In the genomic region with DNA sequence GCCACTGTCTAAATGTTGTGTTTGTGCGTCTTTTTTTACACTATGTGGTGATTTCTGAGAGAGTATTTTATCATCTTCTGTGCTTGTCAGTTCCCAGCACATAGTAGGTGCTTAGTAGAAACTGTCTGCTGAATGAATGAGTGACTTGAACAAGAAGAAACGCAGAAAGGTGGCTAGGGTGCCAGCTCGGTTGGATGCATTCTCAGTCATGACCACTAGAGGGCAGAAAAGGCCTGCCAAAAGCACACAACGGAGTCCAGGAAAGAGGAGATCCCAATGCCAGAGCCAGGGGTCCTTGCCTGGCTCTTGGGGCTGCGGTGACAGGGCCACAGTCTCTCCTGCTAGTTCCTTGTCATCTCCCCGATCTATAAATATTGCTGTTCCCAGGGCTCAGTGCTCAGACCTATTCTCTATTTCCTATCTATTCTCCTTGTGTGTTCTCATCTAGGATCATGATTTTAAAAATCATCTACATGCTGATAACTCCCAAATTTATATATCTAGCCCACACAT, we compare ENCODE assay signal across 8 cellular contexts. TPM values are rescaled to one million over a fixed set of nuclear protein-coding genes. Genes with fewer than 3 reads are reported as not detected.
DNase-seq lines count a peak whose midpoint lies in the region; ATAC-seq and TF ChIP-seq lines count a peak whose summit lies in the region.

No MANE protein-coding gene starts in this region.

- no peak overlapping the region for H3K14ac ChIP-seq in IMR-90 (replicated peaks; ENCODE audit: low read depth, low read length)

- no peak overlapping the region for H3K56ac ChIP-seq in IMR-90 (ENCODE audit: extremely low read depth, insufficient read depth, low read length)

- WGBS in IMR-90 (ENCODE audit: extremely low coverage in 2 of 2, insufficient read length in 1 of 2), 2 experiments, result 8% methylated on average over 2 of the region's 6 CpGs; no CpG with 5 or more reads in 1 of the 2 experiments
- 8 to 10% methylated on average over 6 of the region's 6 CpGs for WGBS in thyroid gland, 2 donors

- H3K36me3 ChIP-seq in IMR-90 (ENCODE audit: control insufficient read depth, insufficient read depth, low read length), result no peaks in the 10 kb centered on the region
- no peaks in the 10 kb centered on the region for H3K36me3 ChIP-seq in thyroid gland

- H3K79me1 ChIP-seq in IMR-90 (ENCODE audit: low read depth in 1 of 2, low read length in 2 of 2), result no peaks in the 10 kb centered on the region

- no peak overlapping the region for H2BK15ac ChIP-seq in IMR-90 (ENCODE audit: low read depth, low read length)

- H3K27me3 ChIP-seq in IMR-90 (ENCODE audit: control insufficient read depth, insufficient read depth, low read length) (peaks cover 27% of the 10 kb centered on the region), thyroid gland (peaks cover 9% of the 10 kb centered on the region)

- H2AFZ ChIP-seq in IMR-90 (replicated peaks; ENCODE audit: low read length, poor library complexity), result no peak overlapping the region

- no peaks in the 10 kb centered on the region for H3K4me1 Mint-ChIP-seq in activated T-helper 1 cell treated with anti-CD3 and anti-CD28 coated beads, Interleukin-12 subunit alpha, Interleukin-12 subunit beta, Interleukin-2, Interleukin-4 antibody, amounts not matched to agents 30 ng/mL and 10 ng/mL and 1 ng/mL, durations not matched to agents 14 hours and 24 hours and 36 hours (ENCODE audit: low read depth)
- H3K4me1 Mint-ChIP-seq in osteocyte (ENCODE audit: unreplicated experiment), result no peaks in the 10 kb centered on the region

- H3K4me3 Mint-ChIP-seq in activated T-helper 1 cell treated with anti-CD3 and anti-CD28 coated beads, Interleukin-12 subunit alpha, Interleukin-12 subunit beta, Interleukin-2, Interleukin-4 antibody, amounts not matched to agents 30 ng/mL and 10 ng/mL and 1 ng/mL, durations not matched to agents 14 hours and 24 hours and 36 hours, result no peak overlapping the region
- H3K4me3 Mint-ChIP-seq in osteocyte (ENCODE audit: unreplicated experiment), result no peak overlapping the region

- H3K9me3 ChIP-seq in IMR-90 (ENCODE audit: control insufficient read depth, insufficient read depth, low read length) (no peaks in the 10 kb centered on the region), thyroid gland (no peaks in the 10 kb centered on the region)

- no peak overlapping the region for H2BK20ac ChIP-seq in IMR-90 (ENCODE audit: low read depth, low read length)

- no peak overlapping the region for H2BK120ac ChIP-seq in IMR-90 (ENCODE audit: low read depth, low read length)

- TF ChIP-seq POLR2A in IMR-90 (IDR thresholded peaks at IDR 0.05; ENCODE audit: low read depth, low read length) (no peak), thyroid gland (IDR thresholded peaks at IDR 0.05) (no peak)

- DNase-seq in COLO829 (ENCODE audit: low spot score), result peak; percentile 59
- DNase-seq in IMR-90, result peak; percentile 46
- peak; percentile 51 for DNase-seq in RKO (ENCODE audit: low spot score)
- peak; percentile 30 for DNase-seq in activated T-helper 1 cell treated with anti-CD3 and anti-CD28 coated beads, Interleukin-12 subunit alpha, Interleukin-12 subunit beta, Interleukin-2, Interleukin-4 antibody, amounts not matched to agents 30 ng/mL and 10 ng/mL and 1 ng/mL, durations not matched to agents 14 hours and 24 hours and 36 hours (ENCODE audit: low spot score)
- peak; percentile 32 for DNase-seq in fibroblast of the conjunctiva (ENCODE audit: low read depth)
- no peak for DNase-seq in osteocyte (ENCODE audit: extremely low spot score, unreplicated experiment)
- DNase-seq in thyroid gland, result peak; percentile 45 to 54

- H2BK5ac ChIP-seq in IMR-90 (ENCODE audit: low read depth, low read length, poor library complexity, severe bottlenecking), result no peak overlapping the region

- H4K5ac ChIP-seq in IMR-90 (ENCODE audit: low read depth, low read length), result no peak overlapping the region

- H3K9me3 Mint-ChIP-seq in activated T-helper 1 cell treated with anti-CD3 and anti-CD28 coated beads, Interleukin-12 subunit alpha, Interleukin-12 subunit beta, Interleukin-2, Interleukin-4 antibody, amounts not matched to agents 30 ng/mL and 10 ng/mL and 1 ng/mL, durations not matched to agents 14 hours and 24 hours and 36 hours, result no peaks in the 10 kb centered on the region
- no peaks in the 10 kb centered on the region for H3K9me3 Mint-ChIP-seq in osteocyte (ENCODE audit: unreplicated experiment)

- peak; percentile 95 for ATAC-seq in IMR-90 (ENCODE audit: low read depth)
- ATAC-seq in GM21723 (IDR thresholded peaks at IDR 0.05; ENCODE audit: unreplicated experiment), result no peak

- peaks cover 51% of the 10 kb centered on the region for H3K27me3 Mint-ChIP-seq in activated T-helper 1 cell treated with anti-CD3 and anti-CD28 coated beads, Interleukin-12 subunit alpha, Interleukin-12 subunit beta, Interleukin-2, Interleukin-4 antibody, amounts not matched to agents 30 ng/mL and 10 ng/mL and 1 ng/mL, durations not matched to agents 14 hours and 24 hours and 36 hours (ENCODE audit: insufficient read depth)
- H3K27me3 Mint-ChIP-seq in osteocyte (ENCODE audit: unreplicated experiment), result peaks cover 14% of the 10 kb centered on the region

- no peak overlapping the region for H4K8ac ChIP-seq in IMR-90 (ENCODE audit: low read depth in 2 of 2, low read length in 2 of 2)

- dilution Hi-C loops in IMR-90 (cut with HindIII; ENCODE audit: low sequenced_read_pairs, unreplicated experiment), result no loop called here

- no peaks in the 10 kb centered on the region for H3K36me3 Mint-ChIP-seq in activated T-helper 1 cell treated with anti-CD3 and anti-CD28 coated beads, Interleukin-12 subunit alpha, Interleukin-12 subunit beta, Interleukin-2, Interleukin-4 antibody, amounts not matched to agents 30 ng/mL and 10 ng/mL and 1 ng/mL, durations not matched to agents 14 hours and 24 hours and 36 hours (ENCODE audit: low read depth)
- H3K36me3 Mint-ChIP-seq in osteocyte (ENCODE audit: unreplicated experiment), result no peaks in the 10 kb centered on the region

- no TSS peak for BruUV-seq in IMR-90 (replicated peaks; lab: Mats Ljungman, UMichigan)

- no peak overlapping the region for H3K4me2 ChIP-seq in IMR-90 (ENCODE audit: low read depth, low read length)

- intact Hi-C loops in IMR-90 (cut with micrococcal nuclease), result loop anchor here (1.0 to 5.0 kb wide), 5 partner anchors 218 to 1120 kb away; a partner anchor contains a TSS
- intact Hi-C loops in activated T-helper 1 cell treated with anti-CD3 and anti-CD28 coated beads, Interleukin-12 subunit alpha, Interleukin-12 subunit beta, Interleukin-2, Interleukin-4 antibody, amounts not matched to agents 30 ng/mL and 10 ng/mL and 1 ng/mL, durations not matched to agents 14 hours and 24 hours and 36 hours (cut with micrococcal nuclease), result loop anchor here (1.0 to 5.0 kb wide), 4 partner anchors 97 to 698 kb away; no protein-coding TSS in a partner anchor
- intact Hi-C loops in thyroid gland (cut with DNase I), result loop anchor here (5.0 kb wide), 1 partner anchor 217 kb away; no protein-coding TSS in a partner anchor

- peak; percentile 85 for TF ChIP-seq CTCF in IMR-90 (conservative IDR thresholded peaks at IDR 0.05; ENCODE audit: low read depth, low read length)
- peak; percentile 94 for TF ChIP-seq CTCF in osteocyte (IDR thresholded peaks at IDR 0.05)
- TF ChIP-seq CTCF in thyroid gland (IDR thresholded peaks at IDR 0.05), result peak; percentile 70 to 91 (median 83)

- H3K27ac ChIP-seq in IMR-90 (ENCODE audit: insufficient read depth, low read length) (no peak overlapping the region), thyroid gland (no peak overlapping the region)

- H4K91ac ChIP-seq in IMR-90 (ENCODE audit: insufficient read depth, low read depth, low read length), result no peak overlapping the region

- no peaks in the 10 kb centered on the region for H3K9me1 ChIP-seq in IMR-90 (ENCODE audit: insufficient read depth, low read length)

- in situ Hi-C loops in IMR-90 (cut with MboI; ENCODE audit: low sequenced_read_pairs), result loop anchor here (5.0 to 25.0 kb wide), 3 partner anchors 222 to 1117 kb away; a partner anchor contains a TSS

- POLR2A ChIA-PET in IMR-90 (lab: Charles Lee; ENCODE audit: unreplicated experiment), result no interaction called here

- no peak overlapping the region for H3K4ac ChIP-seq in IMR-90 (ENCODE audit: low read depth, low read length)

- H3K27ac Mint-ChIP-seq in activated T-helper 1 cell treated with anti-CD3 and anti-CD28 coated beads, Interleukin-12 subunit alpha, Interleukin-12 subunit beta, Interleukin-2, Interleukin-4 antibody, amounts not matched to agents 30 ng/mL and 10 ng/mL and 1 ng/mL, durations not matched to agents 14 hours and 24 hours and 36 hours, result no peak overlapping the region
- no peak overlapping the region for H3K27ac Mint-ChIP-seq in osteocyte (ENCODE audit: unreplicated experiment)

- CTCF ChIA-PET in IMR-90 (lab: Yijun Ruan, JAX), result interaction anchor here (0.8 to 1.4 kb wide), 4 partner anchors 10 to 16 kb away, joined by 3 to 6 read pairs (median 4); no protein-coding TSS in a partner anchor

- H4K20me1 ChIP-seq in IMR-90 (ENCODE audit: insufficient read depth, low read length), result no peaks in the 10 kb centered on the region

- no peak overlapping the region for H3K9ac ChIP-seq in IMR-90 (ENCODE audit: low read depth, low read length)

- H2AK9ac ChIP-seq in IMR-90 (replicated peaks; ENCODE audit: low read depth, low read length, poor library complexity), result no peak overlapping the region

- H3K4me1 ChIP-seq in IMR-90 (ENCODE audit: control insufficient read depth, insufficient read depth, low read length), result no peaks in the 10 kb centered on the region
- H3K4me1 ChIP-seq in thyroid gland, result no peaks in the 10 kb centered on the region

- H3K23ac ChIP-seq in IMR-90 (ENCODE audit: low read depth, low read length), result no peak overlapping the region

- H3K4me3 ChIP-seq in IMR-90 (ENCODE audit: insufficient read depth, low read depth, low read length) (no peak overlapping the region), thyroid gland (replicated peaks in 1 of 3) (no peak overlapping the region)

- H2AK5ac ChIP-seq in IMR-90 (ENCODE audit: low read depth, low read length), result no peak overlapping the region

- H3K18ac ChIP-seq in IMR-90 (ENCODE audit: low read depth, low read length), result no peak overlapping the region

- TF ChIP-seq RAD21 in IMR-90 (IDR thresholded peaks at IDR 0.05; ENCODE audit: low read length), result peak; percentile 91

TF ChIP-seq in IMR-90, 13 proteins besides CTCF, POLR2A, EP300 and RAD21 (continues in another document):
- TF ChIP-seq MXI1 (IDR thresholded peaks at IDR 0.05; ENCODE audit: borderline replicate concordance, low read depth, low read length) (no peak), SMC3 (IDR thresholded peaks at IDR 0.05; ENCODE audit: low read depth, low read length) (peak; percentile 68), RCOR1 (IDR thresholded peaks at IDR 0.05; ENCODE audit: insufficient replicate concordance, low read length) (no peak)

RNA-seq across cellular contexts. Expression of a gene that starts 57.3 kb away (rescaled TPM):
- not detected in 2 replicates for total RNA-seq in IMR-90 (2012; rRNA removed)
- polyA plus RNA-seq in IMR-90 (2012; rRNA removed), result not detected in 2 replicates
- not detected in 2 replicates for polyA plus RNA-seq in IMR-90 (2012; cell fraction: cytosol; rRNA removed)
- not detected in 2 replicates for polyA plus RNA-seq in IMR-90 (2012; cell fraction: nucleus; rRNA removed; ENCODE audit: low replicate concordance)
- total RNA-seq in activated T-helper 1 cell treated with anti-CD3 and anti-CD28 coated beads, Interleukin-12 subunit alpha, Interleukin-12 subunit beta, Interleukin-2, Interleukin-4 antibody, amounts not matched to agents 30 ng/mL and 10 ng/mL and 1 ng/mL, durations not matched to agents 14 hours and 24 hours and 36 hours, result 264 and 266 TPM in 2 replicates
- total RNA-seq in osteocyte, result not detected in 2 replicates
- total RNA-seq in thyroid gland, result not detected

Comparison
In these comparisons a context has a peak if more than half of its experiments do, and no peak if none do; other contexts are left out.
1. RNA of a gene that starts 57.3 kb away (total RNA-seq): 264 to 266 TPM in activated T-helper 1 cell treated with anti-CD3 and anti-CD28 coated beads, Interleukin-12 subunit alpha, Interleukin-12 subunit beta, Interleukin-2, Interleukin-4 antibody, amounts not matched to agents 30 ng/mL and 10 ng/mL and 1 ng/mL, durations not matched to agents 14 hours and 24 hours and 36 hours; not detected in IMR-90, not detected in osteocyte and not detected in thyroid gland; every median in the first group is over 100 times any median in the second.
2. Peak in every context shown above with its lines, with median percentiles within 50 percentile points of each other: CTCF ChIP-seq.